8 cellular contexts compared by ENCODE assay signal in the genomic region with DNA sequence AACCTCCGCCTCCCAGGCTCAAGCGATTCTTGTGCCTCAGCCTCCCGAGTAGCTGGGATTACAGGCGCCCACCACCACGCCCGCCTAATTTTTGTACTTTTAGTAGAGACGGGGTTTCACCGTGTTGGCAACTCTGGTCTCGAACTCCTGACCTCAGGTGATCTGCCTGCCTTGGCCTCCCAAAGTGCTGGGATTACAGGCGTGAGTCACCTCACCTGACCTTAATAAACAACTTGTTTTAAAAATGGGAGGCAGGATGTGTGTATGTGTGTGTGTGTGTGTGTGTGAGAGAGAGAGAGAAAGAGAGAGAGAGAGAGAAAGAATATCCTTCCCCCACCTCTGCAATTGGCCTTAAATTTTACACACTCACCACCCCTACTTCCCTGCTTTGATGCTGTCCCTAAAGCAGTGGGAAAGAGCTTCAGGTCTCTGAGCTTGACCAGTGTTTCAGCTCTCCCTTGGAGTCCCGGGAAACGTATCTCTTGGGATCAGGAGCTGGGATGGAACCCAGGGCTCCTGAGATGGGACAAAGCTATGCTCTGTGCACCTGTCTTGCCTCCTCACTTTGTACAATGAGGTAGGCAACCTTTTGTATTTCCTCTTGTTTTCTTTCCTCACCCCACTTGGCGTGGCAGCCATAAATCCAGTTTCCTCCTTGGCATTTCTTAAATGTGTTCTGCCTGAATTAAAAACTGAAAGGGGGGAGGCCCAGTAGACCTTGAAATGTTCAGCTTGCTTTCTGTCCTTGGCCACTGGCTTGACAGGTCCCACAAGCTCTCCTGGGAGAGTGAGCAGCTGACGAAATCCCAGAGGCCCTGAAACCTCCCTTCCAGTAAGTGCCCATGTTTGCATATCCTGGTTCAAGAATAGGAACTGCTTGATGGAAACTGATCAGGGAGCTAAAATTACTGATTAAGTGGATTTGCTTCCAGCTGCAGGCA. TPM values are rescaled to one million over a fixed set of nuclear protein-coding genes. Genes with fewer than 3 reads are reported as not detected.
DNase-seq lines count a peak whose midpoint lies in the region; ATAC-seq, FAIRE-seq and TF ChIP-seq lines count a peak whose summit lies in the region.

No MANE protein-coding gene starts in this region.

- no peak for FAIRE-seq in H54 (lab: Jason Lieb, UNC)

- intact Hi-C loops in left colon (cut with DNase I, micrococcal nuclease), result no loop called here
- intact Hi-C loops in tibial artery (cut with DNase I; ENCODE audit: low total_unique reads), result no loop called here

- no peak for ATAC-seq in activated CD8-positive, alpha-beta memory T cell treated with anti-CD3 and anti-CD28 coated beads, Interleukin-2, amount 10 ng/mL, durations not matched to agents 7 days and 5 days
- ATAC-seq in T-helper 17 cell (no peak), left colon (peak; percentile 56), GM21529 (IDR thresholded peaks at IDR 0.05; ENCODE audit: unreplicated experiment) (no peak)

- no peak for DNase-seq in activated CD8-positive, alpha-beta memory T cell treated with anti-CD3 and anti-CD28 coated beads, Interleukin-2, amount 10 ng/mL, durations not matched to agents 7 days and 5 days
- no peak for DNase-seq in activated CD8-positive, alpha-beta memory T cell treated with anti-CD3 and anti-CD28 coated beads, Interleukin-2, amount 50 U/mL, for 48 hours
- DNase-seq in T-helper 17 cell (no peak), left colon (peak; percentile 53 to 79), tibial artery (peak in 1 of 2 donors; percentile 73), Kasumi-1 (lab: John Stamatoyannopoulos, UW) (no peak), H54 (ENCODE audit: insufficient read length, low spot score) (no peak)

- H3K27me3 ChIP-seq in tibial artery, result no peaks in the 10 kb centered on the region

- H3K4me1 Mint-ChIP-seq in activated CD8-positive, alpha-beta memory T cell treated with anti-CD3 and anti-CD28 coated beads, Interleukin-2, amount 10 ng/mL, durations not matched to agents 7 days and 5 days, result peaks cover 69% of the 10 kb centered on the region
- peaks cover 58% of the 10 kb centered on the region for H3K4me1 Mint-ChIP-seq in T-helper 17 cell

- H3K27me3 Mint-ChIP-seq in activated CD8-positive, alpha-beta memory T cell treated with anti-CD3 and anti-CD28 coated beads, Interleukin-2, amount 10 ng/mL, durations not matched to agents 7 days and 5 days, result no peaks in the 10 kb centered on the region
- H3K27me3 Mint-ChIP-seq in T-helper 17 cell, result no peaks in the 10 kb centered on the region

- H3K9me3 Mint-ChIP-seq in activated CD8-positive, alpha-beta memory T cell treated with anti-CD3 and anti-CD28 coated beads, Interleukin-2, amount 10 ng/mL, durations not matched to agents 7 days and 5 days (ENCODE audit: low read depth), result no peaks in the 10 kb centered on the region

- H3K9me3 ChIP-seq in T-helper 17 cell (ENCODE audit: control insufficient read depth, low read length, poor library complexity, severe bottlenecking), result no peaks in the 10 kb centered on the region
- no peaks in the 10 kb centered on the region for H3K9me3 ChIP-seq in tibial artery

- TF ChIP-seq CTCF in tibial artery (IDR thresholded peaks at IDR 0.05), result no peak

- H3K36me3 ChIP-seq in tibial artery, result peaks cover 0 to 16% (median 0%) of the 10 kb centered on the region in 3 donors

- CTCF ChIA-PET in activated CD8-positive, alpha-beta memory T cell treated with anti-CD3 and anti-CD28 coated beads, Interleukin-2, amount 10 ng/mL, durations not matched to agents 7 days and 5 days (lab: Charles Lee), result interaction anchor here (0.9 to 3.3 kb wide), 5 partner anchors 10 to 41 kb away, joined by 3 to 37 read pairs (median 5); partner anchors contain the start of gene XBP1

- H3K27ac ChIP-seq in tibial artery, result peak overlapping the region; percentile 38 to 58

- peaks cover 35% of the 10 kb centered on the region for H3K36me3 Mint-ChIP-seq in activated CD8-positive, alpha-beta memory T cell treated with anti-CD3 and anti-CD28 coated beads, Interleukin-2, amount 10 ng/mL, durations not matched to agents 7 days and 5 days
- peaks cover 2% of the 10 kb centered on the region for H3K36me3 Mint-ChIP-seq in T-helper 17 cell (ENCODE audit: low read depth)

- H3K27ac Mint-ChIP-seq in activated CD8-positive, alpha-beta memory T cell treated with anti-CD3 and anti-CD28 coated beads, Interleukin-2, amount 10 ng/mL, durations not matched to agents 7 days and 5 days, result peak overlapping the region; percentile 61
- peak overlapping the region; percentile 72 for H3K27ac Mint-ChIP-seq in T-helper 17 cell

- H3K4me3 Mint-ChIP-seq in activated CD8-positive, alpha-beta memory T cell treated with anti-CD3 and anti-CD28 coated beads, Interleukin-2, amount 10 ng/mL, durations not matched to agents 7 days and 5 days, result no peak overlapping the region
- peak overlapping the region; percentile 62 for H3K4me3 Mint-ChIP-seq in T-helper 17 cell

- peaks cover 0 to 37% (median 16%) of the 10 kb centered on the region in 4 donors for H3K4me1 ChIP-seq in tibial artery

- no peak overlapping the region for H3K4me3 ChIP-seq in tibial artery

- TF ChIP-seq POLR2A in H54 (IDR thresholded peaks at IDR 0.05; ENCODE audit: low read depth, low read length), result no peak

RNA-seq across cellular contexts. Expression of gene XBP1, which starts 17.8 kb away (rescaled TPM):
- 100 to 1,000 TPM; 139 to 141 TPM for total RNA-seq in activated CD8-positive, alpha-beta memory T cell treated with anti-CD3 and anti-CD28 coated beads, Interleukin-2, amount 10 ng/mL, durations not matched to agents 7 days and 5 days
- total RNA-seq in T-helper 17 cell (100 to 1,000 TPM; 146 to 156 TPM), left colon (100 to 1,000 TPM; 206 to 255 TPM)

RNA-seq across cellular contexts. Expression of gene CCDC117, which starts 45.7 kb away (rescaled TPM):
- 10 to 100 TPM; 35.5 to 42.4 TPM for total RNA-seq in activated CD8-positive, alpha-beta memory T cell treated with anti-CD3 and anti-CD28 coated beads, Interleukin-2, amount 10 ng/mL, durations not matched to agents 7 days and 5 days
- total RNA-seq in T-helper 17 cell (10 to 100 TPM; 13.9 to 24.5 TPM), left colon (10 to 100 TPM; 15.2 to 17.0 TPM)

Comparison
In these comparisons a context has a peak if more than half of its experiments do, and no peak if none do; other contexts are left out.
1. DNase-seq: peak in left colon (2 of 2); none in activated CD8-positive, alpha-beta memory T cell treated with anti-CD3 and anti-CD28 coated beads, Interleukin-2, amount 10 ng/mL, durations not matched to agents 7 days and 5 days (single experiment), activated CD8-positive, alpha-beta memory T cell treated with anti-CD3 and anti-CD28 coated beads, Interleukin-2, amount 50 U/mL, for 48 hours (single experiment), T-helper 17 cell (0 of 3), Kasumi-1 (0 of 2) and H54 (single experiment).